10 cellular contexts compared by ENCODE assay signal in the genomic region with DNA sequence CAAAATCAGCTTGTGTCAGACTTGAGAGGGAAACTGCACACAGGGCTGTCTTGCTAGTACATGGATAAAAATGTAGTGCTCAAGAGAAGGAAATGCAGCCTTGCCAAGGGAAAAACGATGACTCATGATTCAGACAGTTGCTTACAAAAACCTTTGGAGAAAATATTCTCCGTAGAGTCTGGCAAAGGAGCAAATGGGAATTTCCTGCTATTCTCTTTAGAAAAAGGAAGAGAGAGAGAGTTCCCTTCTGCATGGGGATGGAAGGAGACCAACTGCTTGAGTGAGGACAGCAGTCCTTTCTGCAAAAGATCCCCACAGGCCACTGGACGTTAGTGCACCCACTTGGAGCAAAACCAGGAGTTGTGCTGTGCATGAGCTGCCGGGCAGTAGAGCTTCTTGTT. TPM values are rescaled to one million over a fixed set of nuclear protein-coding genes. Genes with fewer than 3 reads are reported as not detected.
DNase-seq lines count a peak whose midpoint lies in the region; ATAC-seq, FAIRE-seq and TF ChIP-seq lines count a peak whose summit lies in the region.
"Had no signal": no experiment of that assay in that cellular context is flagged by ENCODE, and none has a peak within 500 bp of the region (broad histone marks: within the 10 kb centered on the region; RNA-seq: fewer than 3 reads in every experiment).

No MANE protein-coding gene starts in this region.

- H2BK12ac ChIP-seq in H1 (ENCODE audit: low read depth, low read length): no peak overlapping the region

- H3K27me3 ChIP-seq in ACC112 (ENCODE audit: insufficient read depth, low read length): no peaks in the 10 kb centered on the region
- H3K27me3 ChIP-seq in H1 (replicated peaks in 1 of 4; ENCODE audit: control insufficient read depth in 3 of 4, extremely low read depth in 1 of 4, insufficient read depth in 3 of 4, low read length in 3 of 4): no peaks in the 10 kb centered on the region

- no peak overlapping the region for H4K5ac ChIP-seq in H1 (ENCODE audit: insufficient read length, low read depth, low read length)

- no peak overlapping the region for H3K14ac ChIP-seq in H1 (ENCODE audit: insufficient read length)

- TF ChIP-seq POLR2A in H1 (IDR thresholded peaks at IDR 0.05; ENCODE audit: control extremely low read depth in 1 of 2, low read depth in 2 of 2, low read length in 2 of 2): no peak

- peaks cover 16% of the 10 kb centered on the region for H3K4me1 ChIP-seq in ACC112 (ENCODE audit: control insufficient read depth, insufficient read depth, low read length, unreplicated experiment)
- H3K4me1 ChIP-seq in H1 (replicated peaks in 1 of 4; ENCODE audit: control insufficient read depth in 3 of 4, insufficient read depth in 4 of 4, low read length in 3 of 4): no peaks in the 10 kb centered on the region
- H3K4me1 ChIP-seq in mesodermal cell (ENCODE audit: control insufficient read depth, insufficient read depth, low read length, poor library complexity, severe bottlenecking): peaks cover 8% of the 10 kb centered on the region

- H3K27ac ChIP-seq in ACC112 (ENCODE audit: low read depth, low read length) (peak overlapping the region; percentile 63), H1 (ENCODE audit: low read depth, low read length) (no peak overlapping the region), mesodermal cell (ENCODE audit: low read depth, low read length, severe bottlenecking) (peak overlapping the region; percentile 61)

- TF ChIP-seq CTCF in H1 (IDR thresholded peaks at IDR 0.05; ENCODE audit: control extremely low read depth in 1 of 3, insufficient read depth in 1 of 3, low read depth in 1 of 3, low read length in 3 of 3): peak in 2 of 3 experiments; percentile 35 to 48; a peak in 2 of 4 replicates

- H3K56ac ChIP-seq in H1 (replicated peaks; ENCODE audit: insufficient read length, low read depth, low read length): no peak overlapping the region

- H3K4me2 ChIP-seq in H1 (ENCODE audit: insufficient read depth in 1 of 2, low read depth in 2 of 2, low read length in 2 of 2): no peak overlapping the region

- H2BK15ac ChIP-seq in H1 (ENCODE audit: low read length): no peak overlapping the region

- no peak overlapping the region for H4K8ac ChIP-seq in H1 (ENCODE audit: extremely low read depth, insufficient read depth, low read length)

- POLR2A ChIA-PET in H1 (lab: Charles Lee; ENCODE audit: partially characterized antibody): no interaction called here

- no peaks in the 10 kb centered on the region for H3K23me2 ChIP-seq in H1 (ENCODE audit: low read depth, low read length)

- H2BK120ac ChIP-seq in H1 (replicated peaks; ENCODE audit: low read depth, low read length): no peak overlapping the region

- H2AFZ ChIP-seq in ACC112 (ENCODE audit: low read length, unreplicated experiment) (peak overlapping the region; percentile 62), H1 (ENCODE audit: low read length) (peak overlapping the region; percentile 79; the same call in 1 of the 2 replicates)

- peak in 1 of 2 experiments; percentile 8; a peak in 1 of 4 replicates for TF ChIP-seq RAD21 in H1 (IDR thresholded peaks at IDR 0.05 in 1 of 2, conservative IDR thresholded peaks at IDR 0.05 in 1 of 2; ENCODE audit: low read depth in 2 of 2, low read length in 2 of 2)

- FAIRE-seq in H1 (lab: Jason Lieb, UNC): no peak

- H3K9me3 ChIP-seq in H1 (ENCODE audit: insufficient read depth in 2 of 2, low read depth in 1 of 2, low read length in 1 of 2): no peaks in the 10 kb centered on the region
- no peaks in the 10 kb centered on the region for H3K9me3 ChIP-seq in mesodermal cell (ENCODE audit: control insufficient read depth, low read length)

- H3K18ac ChIP-seq in H1 (ENCODE audit: extremely low read depth, low read length): no peak overlapping the region

- peak; percentile 38 to 57 for DNase-seq in Kasumi-1 (lab: John Stamatoyannopoulos, UW)
- no peak for DNase-seq in H1 (ENCODE audit: low read depth in 1 of 2, low spot score in 2 of 2)
- no peak for DNase-seq in SIG-M5 (lab: John Stamatoyannopoulos, UW)
- no peak for DNase-seq in NCI-H146 (lab: John Stamatoyannopoulos, UW)
- DNase-seq: DND-41 had no signal

- no peak overlapping the region for H3K4ac ChIP-seq in H1 (replicated peaks; ENCODE audit: insufficient read length, low read depth, low read length)

- H3K9ac ChIP-seq in H1 (replicated peaks in 1 of 4; ENCODE audit: extremely low read depth in 1 of 4, low read depth in 3 of 4, low read length in 3 of 4): no peak overlapping the region

- CTCF ChIA-PET in H1 (lab: Charles Lee; ENCODE audit: partially characterized antibody): interaction anchor here (1.2 to 2.4 kb wide), 5 partner anchors 9 to 22 kb away, joined by 3 to 13 read pairs (median 6); no protein-coding TSS in a partner anchor

- no peak overlapping the region for H3K23ac ChIP-seq in H1 (ENCODE audit: insufficient read length)

- no peaks in the 10 kb centered on the region for H4K20me1 ChIP-seq in H1 (replicated peaks in 1 of 2; ENCODE audit: control insufficient read depth in 1 of 2, insufficient read depth in 2 of 2, low read length in 2 of 2)

- H2BK5ac ChIP-seq in H1 (ENCODE audit: low read depth, low read length): no peak overlapping the region

- no peak overlapping the region for H2AK5ac ChIP-seq in H1 (ENCODE audit: low read depth, low read length)

- no peak overlapping the region for H2BK20ac ChIP-seq in H1 (ENCODE audit: low read length)

- H3K4me3 ChIP-seq in ACC112 (ENCODE audit: low read depth, low read length): peak overlapping the region; percentile 42; the same call in 1 of the 2 replicates
- H3K4me3 ChIP-seq in H1 (ENCODE audit: extremely low read depth in 1 of 4, insufficient read depth in 2 of 4, low read depth in 3 of 4, low read length in 4 of 4): no peak overlapping the region
- H3K4me3 ChIP-seq in mesodermal cell (ENCODE audit: extremely low read depth, insufficient read depth, low read length, poor library complexity, severe bottlenecking): no peak overlapping the region

- no peak overlapping the region for H4K91ac ChIP-seq in H1 (replicated peaks; ENCODE audit: insufficient read length, low read length)

- WGBS in H1 (ENCODE audit: extremely low coverage in 1 of 2, insufficient coverage in 1 of 2, insufficient read length in 1 of 2, insufficient replicate concordance in 2 of 2, low coverage in 1 of 2, low lambda C conversion rate in 2 of 2, missing lambda C conversion rate in 1 of 2), 2 experiments: 82% methylated on average over 4 of the region's 4 CpGs; no CpG with 5 or more reads in 1 of the 2 experiments
- WGBS in mesodermal cell (ENCODE audit: insufficient coverage in 2 of 2), 2 experiments: 51 to 57% methylated on average over 4 of the region's 4 CpGs

- no peaks in the 10 kb centered on the region for H3K79me1 ChIP-seq in H1 (ENCODE audit: low read depth, low read length)

- TF ChIP-seq EP300 in H1 (IDR thresholded peaks at IDR 0.05; ENCODE audit: borderline replicate concordance in 1 of 2, low read depth in 2 of 2, low read length in 2 of 2): no peak

- ATAC-seq in GM21619 (IDR thresholded peaks at IDR 0.05; ENCODE audit: unreplicated experiment) (no peak), GM21381 (IDR thresholded peaks at IDR 0.05; ENCODE audit: unreplicated experiment) (no peak)

- H3K79me2 ChIP-seq in ACC112 (ENCODE audit: control insufficient read depth, insufficient read depth, low read length, unreplicated experiment) (no peaks in the 10 kb centered on the region), H1 (ENCODE audit: control insufficient read depth in 1 of 2, insufficient read depth in 2 of 2, low read length in 2 of 2) (no peaks in the 10 kb centered on the region)

- no peaks in the 10 kb centered on the region for H3K36me3 ChIP-seq in ACC112 (ENCODE audit: insufficient read depth, low read length)
- no peaks in the 10 kb centered on the region for H3K36me3 ChIP-seq in H1 (ENCODE audit: control insufficient read depth in 2 of 4, insufficient read depth in 4 of 4, low read length in 3 of 4)
- no peaks in the 10 kb centered on the region for H3K36me3 ChIP-seq in mesodermal cell (ENCODE audit: control insufficient read depth, insufficient read depth, low read length)

TF ChIP-seq in H1, 55 proteins besides CTCF, POLR2A, EP300 and RAD21 (continues in another document):
- no peak for TF ChIP-seq KDM1A (IDR thresholded peaks at IDR 0.05; ENCODE audit: borderline replicate concordance, low read length)
- TF ChIP-seq SP4 (IDR thresholded peaks at IDR 0.05; ENCODE audit: low read length): no peak
- no peak for TF ChIP-seq RNF2 (IDR thresholded peaks at IDR 0.05; ENCODE audit: borderline replicate concordance, low read depth, low read length, missing control alignments, poor library complexity, severe bottlenecking)

RNA-seq across cellular contexts. Expression of a gene that starts 7.6 kb away (rescaled TPM):
- total RNA-seq in H1 (2021; fragmentation: NEBNext Ultra II Directional; extraction: Animal tissue kit (Norgen Biotek cat#: 25700)): not detected in 2 replicates
- not detected in 2 replicates for polyA plus RNA-seq in H1 (2011; rRNA removed)
- not detected for polyA plus RNA-seq in H1 (2011; cell fraction: cytosol; rRNA removed)
- not detected for polyA plus RNA-seq in H1 (2011; cell fraction: nucleus; rRNA removed)
- not detected in 4 replicates for polyA plus RNA-seq in H1 (2012, experiment 1 of 2)
- not detected for polyA plus RNA-seq in H1 (2012, experiment 2 of 2)
- not detected for polyA plus RNA-seq in H1 (2013, experiment 1 of 2)
- not detected for polyA plus RNA-seq in H1 (2013, experiment 2 of 2)
- not detected in 2 replicates for polyA minus RNA-seq in H1 (2011; rRNA and poly(A)+ RNA removed)
- not detected for polyA minus RNA-seq in H1 (2011; cell fraction: cytosol; rRNA and poly(A)+ RNA removed)
- polyA minus RNA-seq in H1 (2011; cell fraction: nucleus; rRNA and poly(A)+ RNA removed): not detected
- not detected for polyA plus RNA-seq in mesodermal cell (2013, experiment 1 of 2)
- not detected for polyA plus RNA-seq in mesodermal cell (2013, experiment 2 of 2)
- total RNA-seq: T-helper 1 cell treated with Interleukin-12 subunit alpha and Interleukin-12 subunit beta and Interleukin-4 antibody, amounts not matched to agents 30 ng/mL and 1 ng/mL, for 36 hours had no signal

RNA-seq across cellular contexts. Expression of a gene that starts 38.7 kb away (rescaled TPM):
- total RNA-seq in H1 (2021; fragmentation: NEBNext Ultra II Directional; extraction: Animal tissue kit (Norgen Biotek cat#: 25700)): 0.61 and 0.86 TPM in 2 replicates
- polyA plus RNA-seq in H1 (2011; rRNA removed): 0.46 and 0.65 TPM in 2 replicates
- 0.58 TPM for polyA plus RNA-seq in H1 (2011; cell fraction: cytosol; rRNA removed)
- polyA plus RNA-seq in H1 (2011; cell fraction: nucleus; rRNA removed): 0.36 TPM
- polyA plus RNA-seq in H1 (2012, experiment 1 of 2): 0.28 to 0.73 TPM (median 0.41 TPM) in 4 replicates
- 0.07 TPM for polyA plus RNA-seq in H1 (2012, experiment 2 of 2)
- 0.85 TPM for polyA plus RNA-seq in H1 (2013, experiment 1 of 2)
- polyA plus RNA-seq in H1 (2013, experiment 2 of 2): 0.98 TPM
- polyA minus RNA-seq in H1 (2011; rRNA and poly(A)+ RNA removed): 0.73 and 1.2 TPM in 2 replicates
- 0.44 TPM for polyA minus RNA-seq in H1 (2011; cell fraction: cytosol; rRNA and poly(A)+ RNA removed)
- polyA minus RNA-seq in H1 (2011; cell fraction: nucleus; rRNA and poly(A)+ RNA removed): 2.6 TPM
- polyA plus RNA-seq in mesodermal cell (2013, experiment 1 of 2): 2.0 TPM
- 1.9 TPM for polyA plus RNA-seq in mesodermal cell (2013, experiment 2 of 2)

Comparison
In these comparisons a context has a peak if more than half of its experiments do, and no peak if none do; other contexts are left out.
1. DNase-seq: peak in Kasumi-1 (2 of 2); none in H1 (0 of 2), SIG-M5 (single experiment) and NCI-H146 (single experiment).